In genomic region chr22:29581799-29582198, GRCh38 we compare ENCODE assay signal across 8 cellular contexts. TPM values are rescaled to one million over a fixed set of nuclear protein-coding genes. Genes with fewer than 3 reads are reported as not detected.
DNase-seq lines count a peak whose midpoint lies in the region; ATAC-seq and TF ChIP-seq lines count a peak whose summit lies in the region.

No MANE protein-coding gene starts in this region.

- no peaks in the 10 kb centered on the region for H3K27me3 ChIP-seq in MM.1S (replicated peaks; ENCODE audit: insufficient read depth, low read length)

- no peaks in the 10 kb centered on the region for H4K20me1 ChIP-seq in MM.1S (ENCODE audit: insufficient read depth, low read length)

- ATAC-seq in activated naive CD8-positive, alpha-beta T cell treated with anti-CD3 and anti-CD28 coated beads, Interleukin-2, amount 10 ng/mL, durations not matched to agents 7 days and 5 days (ENCODE audit: low read depth), result no peak
- ATAC-seq in GM19023 (IDR thresholded peaks at IDR 0.05; ENCODE audit: unreplicated experiment), result no peak

- POLR2A ChIA-PET in activated naive CD8-positive, alpha-beta T cell treated with anti-CD3 and anti-CD28 coated beads, Interleukin-2, amount 10 ng/mL, durations not matched to agents 7 days and 5 days (lab: Charles Lee), result interaction anchor here (0.6 to 2.5 kb wide), 6 partner anchors 8 to 1954 kb away, joined by 3 to 21 read pairs (median 5); partner anchors contain the start of gene THOC5

- TF ChIP-seq CTCF in MM.1S (IDR thresholded peaks at IDR 0.05; ENCODE audit: low read length) (no peak), nephron (IDR thresholded peaks at IDR 0.05; ENCODE audit: unreplicated experiment in 3 of 3) (no peak)

- H3F3A ChIP-seq in MM.1S (ENCODE audit: insufficient read depth, low read length), result 0 out of 2 replicates have a peak, but pooled peaks cover 3% of the 10 kb centered on the region

- no peaks in the 10 kb centered on the region for H3K4me1 ChIP-seq in MM.1S (ENCODE audit: low read length)

- H3K27ac Mint-ChIP-seq in activated naive CD8-positive, alpha-beta T cell treated with anti-CD3 and anti-CD28 coated beads, Interleukin-2, amount 10 ng/mL, durations not matched to agents 7 days and 5 days, result peak overlapping the region; percentile 95
- peak overlapping the region; percentile 72 to 98 (median 89) for H3K27ac Mint-ChIP-seq in nephron

- H3K36me3 ChIP-seq in MM.1S (replicated peaks; ENCODE audit: insufficient read depth, low read length), result no peaks in the 10 kb centered on the region

- H3K4me2 ChIP-seq in MM.1S (ENCODE audit: low read depth, low read length), result peak overlapping the region; percentile 88; the same call in 1 of the 2 replicates

- H3K9me3 ChIP-seq in MM.1S (replicated peaks; ENCODE audit: insufficient read depth, low read length), result no peaks in the 10 kb centered on the region

- peaks cover 4% of the 10 kb centered on the region; the same call in 1 of the 2 replicates for H3K79me2 ChIP-seq in MM.1S (ENCODE audit: low read length)

- H3K4me3 ChIP-seq in MM.1S (ENCODE audit: low read length), result no peak overlapping the region

- no peaks in the 10 kb centered on the region for H3K27me3 Mint-ChIP-seq in activated naive CD8-positive, alpha-beta T cell treated with anti-CD3 and anti-CD28 coated beads, Interleukin-2, amount 10 ng/mL, durations not matched to agents 7 days and 5 days
- H3K27me3 Mint-ChIP-seq in nephron (ENCODE audit: low read depth), result no peaks in the 10 kb centered on the region

- no peak overlapping the region for H3K27ac ChIP-seq in MM.1S (ENCODE audit: low read length)

- H3K4me3 Mint-ChIP-seq in activated naive CD8-positive, alpha-beta T cell treated with anti-CD3 and anti-CD28 coated beads, Interleukin-2, amount 10 ng/mL, durations not matched to agents 7 days and 5 days, result peak overlapping the region; percentile 96
- peak overlapping the region; percentile 93 to 97 (median 96) for H3K4me3 Mint-ChIP-seq in nephron

- H3K9me2 ChIP-seq in MM.1S (replicated peaks; ENCODE audit: insufficient read depth, low read length), result no peaks in the 10 kb centered on the region

- no peak overlapping the region for H2AFZ ChIP-seq in MM.1S (ENCODE audit: low read length)

- peaks cover 13% of the 10 kb centered on the region for H3K4me1 Mint-ChIP-seq in activated naive CD8-positive, alpha-beta T cell treated with anti-CD3 and anti-CD28 coated beads, Interleukin-2, amount 10 ng/mL, durations not matched to agents 7 days and 5 days
- H3K4me1 Mint-ChIP-seq in nephron, result no peaks in the 10 kb centered on the region

- H3K9me3 Mint-ChIP-seq in activated naive CD8-positive, alpha-beta T cell treated with anti-CD3 and anti-CD28 coated beads, Interleukin-2, amount 10 ng/mL, durations not matched to agents 7 days and 5 days, result no peaks in the 10 kb centered on the region
- H3K9me3 Mint-ChIP-seq in nephron, result no peaks in the 10 kb centered on the region

- no peaks in the 10 kb centered on the region for H3K36me3 Mint-ChIP-seq in activated naive CD8-positive, alpha-beta T cell treated with anti-CD3 and anti-CD28 coated beads, Interleukin-2, amount 10 ng/mL, durations not matched to agents 7 days and 5 days
- peaks cover 8% of the 10 kb centered on the region for H3K36me3 Mint-ChIP-seq in nephron (ENCODE audit: low read depth)

- H3K9ac ChIP-seq in MM.1S (ENCODE audit: low read length), result no peak overlapping the region

- DNase-seq in DMS53 treated with DMSO at 0.1 percent for 48 hours (lab: John Stamatoyannopoulos, UW; ENCODE audit: unreplicated experiment), result peak; percentile 16
- DNase-seq in MM.1S, result no peak
- DNase-seq in activated naive CD8-positive, alpha-beta T cell treated with anti-CD3 and anti-CD28 coated beads, Interleukin-2, amount 10 ng/mL, durations not matched to agents 7 days and 5 days, result no peak
- DNase-seq in foreskin melanocyte, result no peak
- no peak for DNase-seq in HUDEP-2 (lab: John Stamatoyannopoulos, UW; ENCODE audit: unreplicated experiment in 76 of 76)
- DNase-seq in RPMI8226, result no peak

RNA-seq across cellular contexts. Expression of gene NIPSNAP1, which starts 0.9 kb away (rescaled TPM):
- total RNA-seq in activated naive CD8-positive, alpha-beta T cell treated with anti-CD3 and anti-CD28 coated beads, Interleukin-2, amount 10 ng/mL, durations not matched to agents 7 days and 5 days, result 10 to 100 TPM; 43.9 to 49.2 TPM

RNA-seq across cellular contexts. Expression of gene NF2, which starts 21.6 kb away (rescaled TPM):
- total RNA-seq in activated naive CD8-positive, alpha-beta T cell treated with anti-CD3 and anti-CD28 coated beads, Interleukin-2, amount 10 ng/mL, durations not matched to agents 7 days and 5 days, result 10 to 100 TPM; 41.3 to 43.4 TPM

RNA-seq across cellular contexts. Expression of gene THOC5, which starts 28.2 kb away (rescaled TPM):
- 10 to 100 TPM; 57.8 to 58.9 TPM for total RNA-seq in activated naive CD8-positive, alpha-beta T cell treated with anti-CD3 and anti-CD28 coated beads, Interleukin-2, amount 10 ng/mL, durations not matched to agents 7 days and 5 days
